1 cellular context compared by ENCODE assay signal in genomic region chr9:37730840-37731239, GRCh38.
A peak's percentile ranks its signal among the peaks of the same experiment; 100 is the strongest.
TF ChIP-seq lines count a peak whose summit lies in the region.

No MANE protein-coding gene starts in this region.

TF ChIP-seq in K562, 482 proteins besides CTCF, POLR2A, EP300 and RAD21:
- TF ChIP-seq TFE3 (CRISPR knock-in tag; IDR thresholded peaks at IDR 0.05) (peak; percentile 63), ZKSCAN3 (CRISPR knock-in tag; IDR thresholded peaks at IDR 0.05) (no peak), TEAD4 (IDR thresholded peaks at IDR 0.05; ENCODE audit: low read length) (no peak), TEAD4 (CRISPR knock-in tag; IDR thresholded peaks at IDR 0.05; ENCODE audit: borderline replicate concordance) (no peak)
